10 cellular contexts compared by ENCODE assay signal in genomic region chr17:74840989-74841666, GRCh38. TPM values are rescaled to one million over a fixed set of nuclear protein-coding genes. Genes with fewer than 3 reads are reported as not detected.
DNase-seq lines count a peak whose midpoint lies in the region; ATAC-seq and TF ChIP-seq lines count a peak whose summit lies in the region.
"Had no signal": no experiment of that assay in that cellular context is flagged by ENCODE, and none has a peak within 500 bp of the region (broad histone marks: within the 10 kb centered on the region; RNA-seq: fewer than 3 reads in every experiment).

No MANE protein-coding gene starts in this region.

- intact Hi-C loops in left cardiac atrium (cut with DNase I) = no loop called here
- intact Hi-C loops in activated CD4-positive, alpha-beta T cell treated with anti-CD3 and anti-CD28 coated beads for 36 hours (cut with DNase I, micrococcal nuclease) = no loop called here

- no peaks in the 10 kb centered on the region for H3K36me3 ChIP-seq in rectal smooth muscle tissue (ENCODE audit: control insufficient read depth, insufficient read depth, low read length)
- no peaks in the 10 kb centered on the region for H3K36me3 ChIP-seq in HAP-1 (replicated peaks)

- CTCF ChIA-PET in WTC11 (lab: Charles Lee) = interaction anchor here (0.8 to 5.5 kb wide), 20 partner anchors 9 to 275 kb away, joined by 3 to 63 read pairs (median 5); partner anchors contain the start of genes GRIN2C, NAT9 and RAB37
- CTCF ChIA-PET in activated CD4-positive, alpha-beta T cell treated with anti-CD3 and anti-CD28 coated beads for 36 hours (lab: Charles Lee) = interaction anchor here (0.7 kb wide), 1 partner anchor 96 kb away, joined by 3 read pairs; no protein-coding TSS in a partner anchor

- DNase-seq in G401 (ENCODE audit: low spot score) = peak; percentile 88
- DNase-seq in WTC11 (ENCODE audit: low spot score) = no peak
- peak; percentile 87 for DNase-seq in left cardiac atrium
- DNase-seq in NCI-H128 (lab: John Stamatoyannopoulos, UW; ENCODE audit: unreplicated experiment) = no peak
- DNase-seq in HAP-1 (ENCODE audit: low spot score in 2 of 2) = no peak
- DNase-seq in DMS53 (lab: John Stamatoyannopoulos, UW) = no peak
- no peak for DNase-seq in activated CD4-positive, alpha-beta T cell treated with anti-CD3 and anti-CD28 coated beads for 36 hours
- DNase-seq: NCI-H226 had no signal

- H3K9me3 Mint-ChIP-seq in WTC11 = no peaks in the 10 kb centered on the region
- H3K9me3 Mint-ChIP-seq in activated CD4-positive, alpha-beta T cell treated with anti-CD3 and anti-CD28 coated beads for 36 hours (ENCODE audit: low read depth) = no peaks in the 10 kb centered on the region
- H3K9me3 Mint-ChIP-seq: central memory CD8-positive, alpha-beta T cell had no signal

- H3K27ac Mint-ChIP-seq in WTC11 = no peak overlapping the region
- H3K27ac Mint-ChIP-seq in activated CD4-positive, alpha-beta T cell treated with anti-CD3 and anti-CD28 coated beads for 36 hours = no peak overlapping the region

- H3K9me3 ChIP-seq in HAP-1 = no peaks in the 10 kb centered on the region

- peak; percentile 13; the same call in 1 of the 2 replicates for ATAC-seq in WTC11
- ATAC-seq in left cardiac atrium = peak; percentile 64 to 68
- ATAC-seq in activated CD4-positive, alpha-beta T cell treated with anti-CD3 and anti-CD28 coated beads for 36 hours = no peak

- no peaks in the 10 kb centered on the region; the same call in 1 of the 2 replicates for H3K36me3 Mint-ChIP-seq in WTC11
- peaks cover 6% of the 10 kb centered on the region for H3K36me3 Mint-ChIP-seq in activated CD4-positive, alpha-beta T cell treated with anti-CD3 and anti-CD28 coated beads for 36 hours (ENCODE audit: low read depth)

- no peak for TF ChIP-seq CTCF in WTC11 (IDR thresholded peaks at IDR 0.05)

- peak overlapping the region; percentile 23 for H3K27ac ChIP-seq in rectal smooth muscle tissue (ENCODE audit: low read depth, low read length)

- H3K27me3 Mint-ChIP-seq in WTC11 (ENCODE audit: low read depth) = peaks cover 43% of the 10 kb centered on the region
- peaks cover 11% of the 10 kb centered on the region for H3K27me3 Mint-ChIP-seq in activated CD4-positive, alpha-beta T cell treated with anti-CD3 and anti-CD28 coated beads for 36 hours
- H3K27me3 Mint-ChIP-seq: central memory CD8-positive, alpha-beta T cell had no signal

- POLR2A ChIA-PET in WTC11 (lab: Charles Lee) = interaction anchor here (1.1 to 1.6 kb wide), 2 partner anchors 11 to 32 kb away, joined by 6 to 7 read pairs; partner anchors contain the start of gene FDXR
- POLR2A ChIA-PET in activated CD4-positive, alpha-beta T cell treated with anti-CD3 and anti-CD28 coated beads for 36 hours (lab: Charles Lee) = no interaction called here

- in situ Hi-C loops in G401 (cut with HindIII; ENCODE audit: low sequenced_read_pairs) (no loop called here), HAP-1 (cut with MboI; ENCODE audit: low sequenced_read_pairs) (no loop called here)

- H3K9ac ChIP-seq in rectal smooth muscle tissue (ENCODE audit: low read length) = no peak overlapping the region

- H3K4me3 Mint-ChIP-seq in WTC11 = no peak overlapping the region; the same call in 1 of the 2 replicates
- no peak overlapping the region for H3K4me3 Mint-ChIP-seq in activated CD4-positive, alpha-beta T cell treated with anti-CD3 and anti-CD28 coated beads for 36 hours
- H3K4me3 Mint-ChIP-seq: central memory CD8-positive, alpha-beta T cell had no signal

- H3K4me1 Mint-ChIP-seq in WTC11 = peaks cover 21% of the 10 kb centered on the region
- peaks cover 6% of the 10 kb centered on the region for H3K4me1 Mint-ChIP-seq in activated CD4-positive, alpha-beta T cell treated with anti-CD3 and anti-CD28 coated beads for 36 hours

- H3K27me3 ChIP-seq in rectal smooth muscle tissue (ENCODE audit: control insufficient read depth, insufficient read depth, low read length) (no peaks in the 10 kb centered on the region), HAP-1 (ENCODE audit: low read depth) (no peaks in the 10 kb centered on the region)

- H3K4me3 ChIP-seq in rectal smooth muscle tissue (ENCODE audit: low read length) (no peak overlapping the region), HAP-1 (no peak overlapping the region)

- H3K4me1 ChIP-seq in rectal smooth muscle tissue (ENCODE audit: control insufficient read depth, insufficient read depth, low read length) (peaks cover 5% of the 10 kb centered on the region), HAP-1 (no peaks in the 10 kb centered on the region)

TF ChIP-seq in WTC11, 78 proteins besides CTCF, POLR2A, EP300 and RAD21:
- TF ChIP-seq ZNF396 (CRISPR knock-in tag; IDR thresholded peaks at IDR 0.05; ENCODE audit: borderline replicate concordance) (no peak), ATF1 (CRISPR knock-in tag; IDR thresholded peaks at IDR 0.05) (no peak), USF1 (CRISPR knock-in tag; IDR thresholded peaks at IDR 0.05) (peak; percentile 22; the same call in 1 of the 2 replicates), USF2 (CRISPR knock-in tag; IDR thresholded peaks at IDR 0.05) (peak; percentile 45; the same call in 1 of the 2 replicates)

RNA-seq across cellular contexts. Expression of gene GRIN2C, which starts 18.6 kb away (rescaled TPM):
- total RNA-seq in G401 (2014; rRNA removed; shearing (Covaris generic)) = 0.37 and 1.3 TPM in 2 replicates
- total RNA-seq in WTC11 (2021) (0.14 to 0.31 TPM (median 0.23 TPM) in 3 replicates), left cardiac atrium (10 to 100 TPM; 25.2 to 38.8 TPM)
- total RNA-seq in activated CD4-positive, alpha-beta T cell treated with anti-CD3 and anti-CD28 coated beads for 36 hours = not detected

RNA-seq across cellular contexts. Expression of gene FDXR, which starts 31.7 kb away (rescaled TPM):
- total RNA-seq in G401 (2014; rRNA removed; shearing (Covaris generic)) = 120 and 154 TPM in 2 replicates
- total RNA-seq in WTC11 (2021) (46.5 to 52.8 TPM (median 49.7 TPM) in 3 replicates), left cardiac atrium (1 to 10 TPM; 6.6 to 8.1 TPM)
- total RNA-seq in activated CD4-positive, alpha-beta T cell treated with anti-CD3 and anti-CD28 coated beads for 36 hours = 10 to 100 TPM; 19.1 to 21.3 TPM

RNA-seq across cellular contexts. Expression of gene FADS6, which starts 52.3 kb away (rescaled TPM):
- total RNA-seq in G401 (2014; rRNA removed; shearing (Covaris generic)) = not detected in 2 replicates
- total RNA-seq in WTC11 (2021) = 1.1 to 2.2 TPM (median 1.2 TPM) in 3 replicates
- total RNA-seq in left cardiac atrium = not detected
- total RNA-seq in activated CD4-positive, alpha-beta T cell treated with anti-CD3 and anti-CD28 coated beads for 36 hours = not detected

Comparison
In these comparisons a context has a peak if more than half of its experiments do, and no peak if none do; other contexts are left out.
1. DNase-seq: peak in G401 (single experiment) and left cardiac atrium (single experiment); none in WTC11 (single experiment), NCI-H128 (single experiment), HAP-1 (0 of 2), DMS53 (single experiment) and activated CD4-positive, alpha-beta T cell treated with anti-CD3 and anti-CD28 coated beads for 36 hours (single experiment).
2. RNA of gene GRIN2C, which starts 18.6 kb away (total RNA-seq): 25.2 to 38.8 TPM in left cardiac atrium; 0.37 to 1.3 TPM in G401, 0.14 to 0.31 TPM in WTC11 and not detected in activated CD4-positive, alpha-beta T cell treated with anti-CD3 and anti-CD28 coated beads for 36 hours; every median in the first group is over 10 times any median in the second.